Comparison of ENCODE assay signal across 23 cellular contexts in genomic region chr9:107710988-107711387, GRCh38.
DNase-seq lines count a peak whose midpoint lies in the region; ATAC-seq, FAIRE-seq and TF ChIP-seq lines count a peak whose summit lies in the region.
"Had no signal": no experiment of that assay in that cellular context is flagged by ENCODE, and none has a peak within 500 bp of the region (broad histone marks: within the 10 kb centered on the region; RNA-seq: fewer than 3 reads in every experiment).

No MANE protein-coding gene starts in this region.

- no peak overlapping the region for H3K4me3 Mint-ChIP-seq in activated CD4-positive, alpha-beta T cell treated with anti-CD3 and anti-CD28 coated beads, Interleukin-2, amount 10 ng/mL, durations not matched to agents 24 days and 14 days
- H3K4me3 Mint-ChIP-seq in activated T-cell treated with anti-CD3 and anti-CD28 coated beads, Interleukin-2, amount 50 U/mL, for 4 hours, result no peak overlapping the region
- H3K4me3 Mint-ChIP-seq: activated CD8-positive, alpha-beta T cell treated with anti-CD3 and anti-CD28 coated beads, Interleukin-2, amount 10 ng/mL, durations not matched to agents 7 days and 5 days; activated naive CD4-positive, alpha-beta T cell treated with anti-CD3 and anti-CD28 coated beads for 36 hours; activated T-cell treated with anti-CD3 and anti-CD28 coated beads, Interleukin-2, amount 50 U/mL, for 24 hours; CD4-positive, alpha-beta memory T cell; stimulated activated naive CD8-positive, alpha-beta T cell treated with anti-CD3 and anti-CD28 coated beads, Interleukin-15, amount 100 ng/mL, for 72 hours had no signal

- POLR2A ChIA-PET in RWPE1 (lab: Yijun Ruan, JAX; ENCODE audit: low non-redundant PET) (interaction anchor here (0.6 kb wide), 1 partner anchor 220 kb away, joined by 5 read pairs; no protein-coding TSS in a partner anchor), H1 (lab: Charles Lee; ENCODE audit: partially characterized antibody) (no interaction called here)

- no peak overlapping the region for H4K5ac ChIP-seq in H1 (ENCODE audit: insufficient read length, low read depth, low read length)

- no peaks in the 10 kb centered on the region for H3K36me3 ChIP-seq in H1 (ENCODE audit: control insufficient read depth in 2 of 4, insufficient read depth in 4 of 4, low read length in 3 of 4)
- H3K36me3 ChIP-seq in skeletal muscle satellite cell (ENCODE audit: insufficient read depth, low read length), result no peaks in the 10 kb centered on the region
- H3K36me3 ChIP-seq: SJSA1, tibial artery had no signal

- H3K56ac ChIP-seq in H1 (replicated peaks; ENCODE audit: insufficient read length, low read depth, low read length), result no peak overlapping the region

- no peak overlapping the region for H2BK15ac ChIP-seq in H1 (ENCODE audit: low read length)

- intact Hi-C loops in activated CD4-positive, alpha-beta T cell treated with anti-CD3 and anti-CD28 coated beads, Interleukin-2, amount 10 ng/mL, durations not matched to agents 24 days and 14 days (cut with micrococcal nuclease), result no loop called here

- no peak overlapping the region for H2BK120ac ChIP-seq in H1 (replicated peaks; ENCODE audit: low read depth, low read length)

- CTCF ChIA-PET in RWPE1 (lab: Yijun Ruan, JAX), result no interaction called here
- CTCF ChIA-PET in H1 (lab: Charles Lee; ENCODE audit: partially characterized antibody), result interaction anchor here (1.3 kb wide), 1 partner anchor 13 kb away, joined by 3 read pairs; no protein-coding TSS in a partner anchor

- TF ChIP-seq RAD21 in H1 (IDR thresholded peaks at IDR 0.05 in 1 of 2, conservative IDR thresholded peaks at IDR 0.05 in 1 of 2; ENCODE audit: low read depth in 2 of 2, low read length in 2 of 2), result no peak

- H2AFZ ChIP-seq in H1 (ENCODE audit: low read length), result no peak overlapping the region

- H2AK5ac ChIP-seq in H1 (ENCODE audit: low read depth, low read length), result no peak overlapping the region

- no peak overlapping the region for H2BK20ac ChIP-seq in H1 (ENCODE audit: low read length)

- 83% methylated on average over 2 of the region's 2 CpGs; no CpG with 5 or more reads in 1 of the 2 experiments for WGBS in H1 (ENCODE audit: extremely low coverage in 1 of 2, insufficient coverage in 1 of 2, insufficient read length in 1 of 2, insufficient replicate concordance in 2 of 2, low coverage in 1 of 2, low lambda C conversion rate in 2 of 2, missing lambda C conversion rate in 1 of 2), 2 experiments

- H3K36me3 Mint-ChIP-seq in activated CD4-positive, alpha-beta T cell treated with anti-CD3 and anti-CD28 coated beads, Interleukin-2, amount 10 ng/mL, durations not matched to agents 24 days and 14 days (ENCODE audit: low read depth), result no peaks in the 10 kb centered on the region
- H3K36me3 Mint-ChIP-seq in activated T-cell treated with anti-CD3 and anti-CD28 coated beads, Interleukin-2, amount 50 U/mL, for 4 hours (ENCODE audit: insufficient read depth), result no peaks in the 10 kb centered on the region
- H3K36me3 Mint-ChIP-seq: CD4-positive, alpha-beta memory T cell had no signal

- no peak overlapping the region for H2BK12ac ChIP-seq in H1 (ENCODE audit: low read depth, low read length)

- H4K8ac ChIP-seq in H1 (ENCODE audit: extremely low read depth, insufficient read depth, low read length), result no peak overlapping the region

- ATAC-seq in activated T-cell treated with anti-CD3 and anti-CD28 coated beads, Interleukin-2, amount 50 U/mL, for 4 hours, result no peak
- ATAC-seq: activated CD8-positive, alpha-beta T cell treated with anti-CD3 and anti-CD28 coated beads, Interleukin-2, amount 10 ng/mL, durations not matched to agents 7 days and 5 days; stimulated activated naive CD8-positive, alpha-beta T cell treated with anti-CD3 and anti-CD28 coated beads, Interleukin-15, amount 100 ng/mL, for 72 hours had no signal

- no peaks in the 10 kb centered on the region for H4K20me1 ChIP-seq in H1 (replicated peaks in 1 of 2; ENCODE audit: control insufficient read depth in 1 of 2, insufficient read depth in 2 of 2, low read length in 2 of 2)

- no peaks in the 10 kb centered on the region for H3K27me3 Mint-ChIP-seq in activated CD4-positive, alpha-beta T cell treated with anti-CD3 and anti-CD28 coated beads, Interleukin-2, amount 10 ng/mL, durations not matched to agents 24 days and 14 days
- peaks cover 4% of the 10 kb centered on the region for H3K27me3 Mint-ChIP-seq in activated T-cell treated with anti-CD3 and anti-CD28 coated beads, Interleukin-2, amount 50 U/mL, for 4 hours (ENCODE audit: low read depth)
- H3K27me3 Mint-ChIP-seq: activated T-cell treated with anti-CD3 and anti-CD28 coated beads, Interleukin-2, amount 50 U/mL, for 24 hours; CD4-positive, alpha-beta memory T cell; stimulated activated naive CD8-positive, alpha-beta T cell treated with anti-CD3 and anti-CD28 coated beads, Interleukin-15, amount 100 ng/mL, for 72 hours had no signal

- H3K18ac ChIP-seq in H1 (ENCODE audit: extremely low read depth, low read length), result no peak overlapping the region

- H4K91ac ChIP-seq in H1 (replicated peaks; ENCODE audit: insufficient read length, low read length), result no peak overlapping the region

- TF ChIP-seq CTCF in RWPE1 (conservative IDR thresholded peaks at IDR 0.05; ENCODE audit: low read depth) (no peak), H1 (IDR thresholded peaks at IDR 0.05; ENCODE audit: control extremely low read depth in 1 of 3, insufficient read depth in 1 of 3, low read depth in 1 of 3, low read length in 3 of 3) (no peak)

- no peak for TF ChIP-seq EP300 in H1 (IDR thresholded peaks at IDR 0.05; ENCODE audit: borderline replicate concordance in 1 of 2, low read depth in 2 of 2, low read length in 2 of 2)

- H3K4me2 ChIP-seq in H1 (ENCODE audit: insufficient read depth in 1 of 2, low read depth in 2 of 2, low read length in 2 of 2) (no peak overlapping the region), skeletal muscle satellite cell (ENCODE audit: low read length) (peak overlapping the region; percentile 6)

- H3K79me2 ChIP-seq in H1 (ENCODE audit: control insufficient read depth in 1 of 2, insufficient read depth in 2 of 2, low read length in 2 of 2), result no peaks in the 10 kb centered on the region

- no peak overlapping the region for H3K27ac Mint-ChIP-seq in activated CD4-positive, alpha-beta T cell treated with anti-CD3 and anti-CD28 coated beads, Interleukin-2, amount 10 ng/mL, durations not matched to agents 24 days and 14 days
- H3K27ac Mint-ChIP-seq: activated CD8-positive, alpha-beta T cell treated with anti-CD3 and anti-CD28 coated beads, Interleukin-2, amount 10 ng/mL, durations not matched to agents 7 days and 5 days; activated naive CD4-positive, alpha-beta T cell treated with anti-CD3 and anti-CD28 coated beads for 36 hours; activated T-cell treated with anti-CD3 and anti-CD28 coated beads, Interleukin-2, amount 50 U/mL, for 24 hours; CD4-positive, alpha-beta memory T cell; stimulated activated naive CD8-positive, alpha-beta T cell treated with anti-CD3 and anti-CD28 coated beads, Interleukin-15, amount 100 ng/mL, for 72 hours had no signal

- peak overlapping the region; percentile 14 for H3K4ac ChIP-seq in H1 (replicated peaks; ENCODE audit: insufficient read length, low read depth, low read length)

- no peak overlapping the region for H3K14ac ChIP-seq in H1 (ENCODE audit: insufficient read length)

- FAIRE-seq in H1 (lab: Jason Lieb, UNC), result no peak
- FAIRE-seq: TTC549 had no signal

- no peak overlapping the region for H2BK5ac ChIP-seq in H1 (ENCODE audit: low read depth, low read length)

- no peak for TF ChIP-seq POLR2A in H1 (IDR thresholded peaks at IDR 0.05; ENCODE audit: control extremely low read depth in 1 of 2, low read depth in 2 of 2, low read length in 2 of 2)

- H3K23me2 ChIP-seq in H1 (ENCODE audit: low read depth, low read length), result no peaks in the 10 kb centered on the region

- peak overlapping the region; percentile 87 for H3K27ac ChIP-seq in RWPE1
- H3K27ac ChIP-seq in H1 (ENCODE audit: low read depth, low read length), result no peak overlapping the region
- H3K27ac ChIP-seq: 22Rv1, psoas muscle, SJSA1, tibial artery had no signal

- no peak overlapping the region for H3K9ac ChIP-seq in H1 (replicated peaks in 1 of 4; ENCODE audit: extremely low read depth in 1 of 4, low read depth in 3 of 4, low read length in 3 of 4)
- H3K9ac ChIP-seq in skeletal muscle satellite cell (ENCODE audit: low read depth, low read length), result no peak overlapping the region

- H3K4me1 ChIP-seq in H1 (replicated peaks in 1 of 4; ENCODE audit: control insufficient read depth in 3 of 4, insufficient read depth in 4 of 4, low read length in 3 of 4) (no peaks in the 10 kb centered on the region), skeletal muscle satellite cell (ENCODE audit: control insufficient read depth, insufficient read depth, low read length) (peaks cover 50% of the 10 kb centered on the region)

- H3K4me1 Mint-ChIP-seq in activated CD4-positive, alpha-beta T cell treated with anti-CD3 and anti-CD28 coated beads, Interleukin-2, amount 10 ng/mL, durations not matched to agents 24 days and 14 days, result no peaks in the 10 kb centered on the region
- no peaks in the 10 kb centered on the region for H3K4me1 Mint-ChIP-seq in activated T-cell treated with anti-CD3 and anti-CD28 coated beads, Interleukin-2, amount 50 U/mL, for 4 hours (ENCODE audit: low read depth)
- H3K4me1 Mint-ChIP-seq: CD4-positive, alpha-beta memory T cell; stimulated activated naive CD8-positive, alpha-beta T cell treated with anti-CD3 and anti-CD28 coated beads, Interleukin-15, amount 100 ng/mL, for 72 hours had no signal

- H3K4me3 ChIP-seq in H1 (ENCODE audit: extremely low read depth in 1 of 4, insufficient read depth in 2 of 4, low read depth in 3 of 4, low read length in 4 of 4), result no peak overlapping the region
- no peak overlapping the region for H3K4me3 ChIP-seq in skeletal muscle satellite cell (ENCODE audit: low read length)
- H3K4me3 ChIP-seq: psoas muscle, SJSA1, tibial artery had no signal

- no peak overlapping the region for H3K23ac ChIP-seq in H1 (ENCODE audit: insufficient read length)

- H3K79me1 ChIP-seq in H1 (ENCODE audit: low read depth, low read length), result no peaks in the 10 kb centered on the region

- DNase-seq in DMS 273 (lab: John Stamatoyannopoulos, UW; ENCODE audit: unreplicated experiment), result peak; percentile 17
- DNase-seq in DMS 273 treated with DMSO at 0.1 percent for 48 hours (lab: John Stamatoyannopoulos, UW), result no peak
- DNase-seq in RWPE1 (ENCODE audit: low spot score), result no peak
- DNase-seq in H1 (ENCODE audit: low read depth in 1 of 2, low spot score in 2 of 2), result no peak
- DNase-seq in activated CD4-positive, alpha-beta T cell treated with anti-CD3 and anti-CD28 coated beads, Interleukin-2, amount 10 ng/mL, durations not matched to agents 24 days and 14 days, result no peak
- DNase-seq in activated T-cell treated with anti-CD3 and anti-CD28 coated beads, Interleukin-2, amount 50 U/mL, for 4 hours, result no peak
- DNase-seq in NCI-H1105 treated with DMSO at 0.1 percent for 48 hours (lab: John Stamatoyannopoulos, UW), result no peak
- DNase-seq: activated CD4-positive, CD25-positive, alpha-beta regulatory T cell treated with anti-CD3 and anti-CD28 coated beads, Interleukin-2, amount 50 U/mL, for 72 hours; activated CD8-positive, alpha-beta T cell treated with anti-CD3 and anti-CD28 coated beads, Interleukin-2, amount 10 ng/mL, durations not matched to agents 7 days and 5 days; activated naive CD4-positive, alpha-beta T cell treated with anti-CD3 and anti-CD28 coated beads for 36 hours; activated T-cell treated with anti-CD3 and anti-CD28 coated beads, Interleukin-2, amount 50 U/mL, for 24 hours; CD4-positive, alpha-beta memory T cell; GDM1; H7; KG1; NCI-H82; stimulated activated naive CD8-positive, alpha-beta T cell treated with anti-CD3 and anti-CD28 coated beads, Interleukin-15, amount 100 ng/mL, for 72 hours; tibial artery had no signal

- H3K9me3 ChIP-seq in H1 (ENCODE audit: insufficient read depth in 2 of 2, low read depth in 1 of 2, low read length in 1 of 2) (no peaks in the 10 kb centered on the region), skeletal muscle satellite cell (replicated peaks; ENCODE audit: low read length) (no peaks in the 10 kb centered on the region)
- H3K9me3 ChIP-seq: psoas muscle, SJSA1, tibial artery had no signal

- H3K27me3 ChIP-seq in H1 (replicated peaks in 1 of 4; ENCODE audit: control insufficient read depth in 3 of 4, extremely low read depth in 1 of 4, insufficient read depth in 3 of 4, low read length in 3 of 4) (no peaks in the 10 kb centered on the region), skeletal muscle satellite cell (ENCODE audit: control insufficient read depth, insufficient read depth, low read length) (no peaks in the 10 kb centered on the region)
- H3K27me3 ChIP-seq: SJSA1, tibial artery had no signal

- H3K9me3 Mint-ChIP-seq in activated CD4-positive, alpha-beta T cell treated with anti-CD3 and anti-CD28 coated beads, Interleukin-2, amount 10 ng/mL, durations not matched to agents 24 days and 14 days, result peaks cover 4% of the 10 kb centered on the region
- peaks cover 6% of the 10 kb centered on the region for H3K9me3 Mint-ChIP-seq in activated T-cell treated with anti-CD3 and anti-CD28 coated beads, Interleukin-2, amount 50 U/mL, for 4 hours
